17 cellular contexts compared by ENCODE assay signal in the genomic region with DNA sequence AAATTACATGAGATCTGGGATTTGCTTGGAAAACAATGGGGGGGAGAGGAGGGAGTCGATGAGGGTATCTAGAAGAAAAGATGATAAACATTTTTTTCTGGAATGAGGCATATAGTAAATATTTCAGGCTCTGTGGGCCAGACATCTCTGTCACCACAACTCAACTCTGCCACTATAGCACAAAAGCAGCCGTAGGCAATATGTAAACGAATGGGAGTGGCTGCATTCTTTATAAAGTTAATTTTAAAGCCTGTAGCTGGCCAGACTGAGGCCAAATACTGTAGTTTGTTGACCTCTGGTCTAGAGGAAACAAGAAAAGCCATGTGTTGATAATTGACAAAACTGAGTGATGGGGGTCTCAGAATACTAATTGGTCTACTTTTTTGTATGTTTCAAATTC. TPM values are rescaled to one million over a fixed set of nuclear protein-coding genes. Genes with fewer than 3 reads are reported as not detected.
DNase-seq lines count a peak whose midpoint lies in the region; ATAC-seq, FAIRE-seq and TF ChIP-seq lines count a peak whose summit lies in the region.
"Had no signal": no experiment of that assay in that cellular context is flagged by ENCODE, and none has a peak within 500 bp of the region (broad histone marks: within the 10 kb centered on the region; RNA-seq: fewer than 3 reads in every experiment).

No MANE protein-coding gene starts in this region.

- H3K18ac ChIP-seq in trophoblast cell (ENCODE audit: low read length) = no peak overlapping the region

- H3K4me1 ChIP-seq in kidney (ENCODE audit: control insufficient read depth in 1 of 2, insufficient read depth in 1 of 2, low read depth in 1 of 2, low read length in 2 of 2) (no peaks in the 10 kb centered on the region), trophoblast cell (ENCODE audit: control insufficient read depth in 1 of 2, insufficient read depth in 2 of 2, low read length in 2 of 2) (no peaks in the 10 kb centered on the region), small intestine (ENCODE audit: control insufficient read depth in 2 of 2, insufficient read depth in 1 of 2, low read depth in 1 of 2, low read length in 1 of 2) (no peaks in the 10 kb centered on the region)
- no peaks in the 10 kb centered on the region for H3K4me1 ChIP-seq in effector memory CD4-positive, alpha-beta T cell (ENCODE audit: control insufficient read depth, insufficient read depth, low read length, poor library complexity, severe bottlenecking)
- H3K4me1 ChIP-seq: BLaER1 treated with 17β-estradiol and CSF1 and Interleukin-3, amounts not matched to agents 10 nM and 100 nM had no signal

- no peak overlapping the region for H2BK120ac ChIP-seq in trophoblast cell (ENCODE audit: insufficient read depth, low read length, poor library complexity)

- in situ Hi-C loops in Caki2 (cut with HindIII; ENCODE audit: low pct_unique_long_range_greater_than_20kb, low sequenced_read_pairs) = no loop called here

- no peak overlapping the region for H2BK5ac ChIP-seq in trophoblast cell (ENCODE audit: low read depth, low read length, poor library complexity)

- H3K14ac ChIP-seq in trophoblast cell (ENCODE audit: low read length) = no peak overlapping the region

- no peak overlapping the region for H3K9ac ChIP-seq in kidney (ENCODE audit: low read length in 2 of 2)
- H3K9ac ChIP-seq in trophoblast cell (ENCODE audit: low read length) = no peak overlapping the region
- H3K9ac ChIP-seq: BLaER1 treated with 17β-estradiol and CSF1 and Interleukin-3, amounts not matched to agents 10 nM and 100 nM; GM23248 had no signal

- no peak overlapping the region for H2AFZ ChIP-seq in trophoblast cell (ENCODE audit: insufficient read depth, low read length, poor library complexity)
- H2AFZ ChIP-seq: GM23248 had no signal

- H3K79me2 ChIP-seq in trophoblast cell (ENCODE audit: control insufficient read depth, insufficient read depth, low read length, poor library complexity) = no peaks in the 10 kb centered on the region

- peaks cover 2% of the 10 kb centered on the region for H3K79me1 ChIP-seq in trophoblast cell (ENCODE audit: low read length)

- FAIRE-seq in kidney (lab: Jason Lieb, UNC) (peak; percentile 97), small intestine (lab: Jason Lieb, UNC) (no peak)
- FAIRE-seq: D721Med had no signal

- H2BK12ac ChIP-seq in trophoblast cell (ENCODE audit: low read length) = no peak overlapping the region

- H3K27me3 ChIP-seq in trophoblast cell (ENCODE audit: insufficient read depth, low read length) = no peaks in the 10 kb centered on the region
- H3K27me3 ChIP-seq in small intestine (ENCODE audit: control insufficient read depth in 2 of 2, insufficient read depth in 2 of 2, low read length in 2 of 2) = no peaks in the 10 kb centered on the region
- no peaks in the 10 kb centered on the region for H3K27me3 ChIP-seq in effector memory CD4-positive, alpha-beta T cell (replicated peaks; ENCODE audit: control insufficient read depth, insufficient read depth, low read length, poor library complexity, severe bottlenecking)

- no peak overlapping the region for H4K91ac ChIP-seq in trophoblast cell (ENCODE audit: low read depth, low read length)

- H3K4me2 ChIP-seq in trophoblast cell (ENCODE audit: low read length) = no peak overlapping the region
- H3K4me2 ChIP-seq: BLaER1 treated with 17β-estradiol and CSF1 and Interleukin-3, amounts not matched to agents 10 nM and 100 nM had no signal

- H4K8ac ChIP-seq in trophoblast cell (ENCODE audit: low read depth, low read length) = no peak overlapping the region

- H3K27ac ChIP-seq in kidney (ENCODE audit: low read depth in 2 of 2, low read length in 2 of 2) = no peak overlapping the region
- no peak overlapping the region for H3K27ac ChIP-seq in trophoblast cell (ENCODE audit: low read depth, low read length)
- H3K27ac ChIP-seq in small intestine (ENCODE audit: low read depth in 1 of 2, low read length in 1 of 2) = no peak overlapping the region
- H3K27ac ChIP-seq in effector memory CD4-positive, alpha-beta T cell (ENCODE audit: insufficient read depth, low read length, poor library complexity, severe bottlenecking) = no peak overlapping the region
- H3K27ac ChIP-seq: BLaER1 treated with 17β-estradiol and CSF1 and Interleukin-3, amounts not matched to agents 10 nM and 100 nM; GM23248 had no signal

- H3K23ac ChIP-seq in trophoblast cell (ENCODE audit: low read length) = no peak overlapping the region

- intact Hi-C loops in kidney (cut with DNase I) = no loop called here

- ATAC-seq in HG03045 (IDR thresholded peaks at IDR 0.05; ENCODE audit: unreplicated experiment) = no peak

- no peak overlapping the region for H4K12ac ChIP-seq in trophoblast cell (ENCODE audit: low read depth, low read length)

- H3K4ac ChIP-seq in trophoblast cell (ENCODE audit: low read depth, low read length) = no peak overlapping the region

- DNase-seq in Caki2 (ENCODE audit: low read depth) = peak; percentile 10
- peak; percentile 3 for DNase-seq in RPMI7951 (ENCODE audit: low read depth)
- DNase-seq in kidney = no peak
- DNase-seq in trophoblast cell = peak; percentile 32 to 64
- no peak for DNase-seq in small intestine
- DNase-seq in D341Med (ENCODE audit: low spot score) = no peak
- DNase-seq in effector memory CD4-positive, alpha-beta T cell = no peak
- DNase-seq: 8988T; ACHN; CD4-positive, CD25-positive, alpha-beta regulatory T cell; DND-41; GM23248; H7; IMR-90 had no signal

- no peak overlapping the region for H2AK5ac ChIP-seq in trophoblast cell (ENCODE audit: low read length)

- no peak for TF ChIP-seq CTCF in kidney (IDR thresholded peaks at IDR 0.05; ENCODE audit: borderline replicate concordance, extremely low read depth, insufficient read depth)

- WGBS in trophoblast cell (ENCODE audit: extremely low coverage, insufficient coverage, insufficient read length) = no CpG with 5 or more reads among the region's 3 CpGs
- 25 to 35% (median 31%) methylated on average over 3 of the region's 3 CpGs for WGBS in small intestine, 3 donors

- H3K9me3 ChIP-seq in kidney (ENCODE audit: control insufficient read depth in 1 of 2, low read length in 2 of 2) = peaks cover 2% of the 10 kb centered on the region in 2 donors
- H3K9me3 ChIP-seq in trophoblast cell (ENCODE audit: insufficient read depth, low read depth, low read length) = peaks cover 1% of the 10 kb centered on the region
- H3K9me3 ChIP-seq in small intestine (ENCODE audit: control insufficient read depth, low read depth) = no peaks in the 10 kb centered on the region
- no peaks in the 10 kb centered on the region for H3K9me3 ChIP-seq in effector memory CD4-positive, alpha-beta T cell (ENCODE audit: control insufficient read depth, low read length)

- no peak overlapping the region for H3K4me3 ChIP-seq in kidney (ENCODE audit: low read length in 2 of 2)
- H3K4me3 ChIP-seq in trophoblast cell (ENCODE audit: low read depth, low read length) = no peak overlapping the region
- no peak overlapping the region for H3K4me3 ChIP-seq in small intestine (ENCODE audit: low read depth in 1 of 2, low read length in 2 of 2)
- H3K4me3 ChIP-seq in effector memory CD4-positive, alpha-beta T cell (ENCODE audit: insufficient read depth, low read depth, low read length, poor library complexity, severe bottlenecking) = no peak overlapping the region
- H3K4me3 ChIP-seq: BLaER1 treated with 17β-estradiol and CSF1 and Interleukin-3, amounts not matched to agents 10 nM and 100 nM; GM23248 had no signal

- no peaks in the 10 kb centered on the region for H3K36me3 ChIP-seq in kidney (ENCODE audit: control insufficient read depth in 1 of 2, insufficient read depth in 2 of 2, low read length in 2 of 2)
- H3K36me3 ChIP-seq in trophoblast cell (ENCODE audit: control insufficient read depth in 1 of 2, insufficient read depth in 2 of 2, low read length in 2 of 2) = no peaks in the 10 kb centered on the region
- H3K36me3 ChIP-seq in small intestine (ENCODE audit: control insufficient read depth in 2 of 2, insufficient read depth in 2 of 2, low read length in 2 of 2) = no peaks in the 10 kb centered on the region
- H3K36me3 ChIP-seq in effector memory CD4-positive, alpha-beta T cell (ENCODE audit: control insufficient read depth, insufficient read depth, low read length) = no peaks in the 10 kb centered on the region
- H3K36me3 ChIP-seq: BLaER1 treated with 17β-estradiol and CSF1 and Interleukin-3, amounts not matched to agents 10 nM and 100 nM had no signal

RNA-seq across cellular contexts. Expression of a gene that starts 14.1 kb away (rescaled TPM):
- total RNA-seq in Caki2 (2014; rRNA removed; shearing (Covaris generic); ENCODE audit: low replicate concordance) = 4.1 and 11.2 TPM in 2 replicates
- 0.88 and 1.7 TPM in 2 replicates for total RNA-seq in RPMI7951 (2014; rRNA removed; shearing (Covaris generic))
- 5.3 TPM for total RNA-seq in kidney
- polyA plus RNA-seq in kidney (ENCODE audit: insufficient read depth, low read depth, low replicate concordance) (2.6 TPM), small intestine (1 to 10 TPM; 1.4 to 2.2 (median 1.6) TPM)
- polyA plus RNA-seq in trophoblast cell (2013) = 1.7 and 1.8 TPM in 2 replicates

RNA-seq across cellular contexts. Expression of a gene that starts 50.1 kb away (rescaled TPM):
- total RNA-seq in Caki2 (2014; rRNA removed; shearing (Covaris generic); ENCODE audit: low replicate concordance) = 100 and 135 TPM in 2 replicates
- total RNA-seq in RPMI7951 (2014; rRNA removed; shearing (Covaris generic)) = 30.9 and 33.4 TPM in 2 replicates
- total RNA-seq in kidney = 33.7 TPM
- 31.1 TPM for polyA plus RNA-seq in kidney (ENCODE audit: insufficient read depth, low read depth, low replicate concordance)
- 78.2 and 82.7 TPM in 2 replicates for polyA plus RNA-seq in trophoblast cell (2013)
- 10 to 100 TPM; 16.5 to 32.4 (median 25.3) TPM for polyA plus RNA-seq in small intestine

Comparison
In these comparisons a context has a peak if more than half of its experiments do, and no peak if none do; other contexts are left out.
1. DNase-seq: peak in Caki2 (single experiment), RPMI7951 (single experiment) and trophoblast cell (2 of 2); none in kidney (single experiment), small intestine (single experiment), D341Med (single experiment) and effector memory CD4-positive, alpha-beta T cell (0 of 3).